14 cellular contexts compared by ENCODE assay signal in the genomic region with DNA sequence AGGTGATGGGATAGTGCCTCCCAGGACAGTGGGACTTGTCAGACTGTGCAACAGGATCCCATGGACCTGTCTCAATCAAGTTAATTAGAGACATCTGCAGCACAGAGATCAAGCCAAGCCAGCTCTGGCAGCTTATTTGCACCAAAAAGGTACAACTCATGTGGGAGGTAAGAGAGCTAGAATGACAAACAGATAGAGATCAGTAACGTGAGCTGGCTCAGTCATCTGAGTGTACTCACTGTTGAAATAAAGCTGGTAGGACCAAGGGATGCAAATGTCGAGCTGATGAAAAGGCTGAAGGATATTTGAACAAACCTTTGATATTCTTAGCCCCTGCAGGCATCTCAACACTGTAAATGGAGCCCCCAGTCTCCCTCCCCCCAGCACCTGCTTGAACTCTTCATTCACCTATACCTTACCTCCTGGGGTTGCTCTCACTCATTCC.
A peak's percentile ranks its signal among the peaks of the same experiment; 100 is the strongest.
DNase-seq lines count a peak whose midpoint lies in the region; ATAC-seq and TF ChIP-seq lines count a peak whose summit lies in the region.
"Had no signal": no experiment of that assay in that cellular context is flagged by ENCODE, and none has a peak within 500 bp of the region (broad histone marks: within the 10 kb centered on the region; RNA-seq: fewer than 3 reads in every experiment).

No MANE protein-coding gene starts in this region.

- peak overlapping the region in 4 of 5 donors; percentile 2 to 48 (median 17) for H3K4me3 Mint-ChIP-seq in immature natural killer cell
- H3K4me3 Mint-ChIP-seq: activated naive CD8-positive, alpha-beta T cell treated with anti-CD3 and anti-CD28 coated beads, Interleukin-2, amount 50 U/mL, for 24 hours; activated T-cell treated with anti-CD3 and anti-CD28 coated beads, Interleukin-2, amount 50 U/mL, for 72 hours had no signal

- CTCF ChIA-PET in PC-3 (lab: Charles Lee) = interaction anchor here (0.7 kb wide), 1 partner anchor 15 kb away, joined by 4 read pairs; no protein-coding TSS in a partner anchor

- intact Hi-C loops in PC-3 (cut with micrococcal nuclease) = no loop called here

- POLR2A ChIA-PET in PC-3 (lab: Charles Lee; ENCODE audit: unreplicated experiment) = interaction anchor here (0.6 kb wide), 1 partner anchor 133 kb away, joined by 3 read pairs; no protein-coding TSS in a partner anchor

- peaks cover 46% of the 10 kb centered on the region for H3K79me2 ChIP-seq in PC-3 (ENCODE audit: low read length)

- no peaks in the 10 kb centered on the region for H4K20me1 ChIP-seq in PC-3 (ENCODE audit: low read length)

- DNase-seq in DMS 273 (lab: John Stamatoyannopoulos, UW; ENCODE audit: unreplicated experiment) (peak; percentile 50), PC-3 (peak; percentile 63), immature natural killer cell (no peak), ecto neural progenitor cell (ENCODE audit: low spot score) (no peak), NCI-H2227 treated with DMSO at 0.1 percent for 48 hours (lab: John Stamatoyannopoulos, UW) (no peak), NOMO-1 (lab: John Stamatoyannopoulos, UW; ENCODE audit: unreplicated experiment in 2 of 2) (no peak)
- DNase-seq: activated CD4-positive, alpha-beta T cell treated with anti-CD3 and anti-CD28 coated beads, Interleukin-2, amount 50 U/mL, for 4 hours; activated naive CD8-positive, alpha-beta T cell treated with anti-CD3 and anti-CD28 coated beads, Interleukin-2, amount 50 U/mL, for 24 hours; activated T-cell treated with anti-CD3 and anti-CD28 coated beads, Interleukin-2, amount 50 U/mL, for 72 hours; KG1; NCI-H1105 treated with DMSO at 0.1 percent for 48 hours had no signal

- H3K27ac ChIP-seq in HUES48 (ENCODE audit: low read depth, low read length) (peak overlapping the region; percentile 80), PC-3 (ENCODE audit: low read length) (peak overlapping the region; percentile 78)
- H3K27ac ChIP-seq: cardiac muscle cell had no signal

- peaks cover 0 to 5% (median 4%) of the 10 kb centered on the region in 3 donors for H3K36me3 Mint-ChIP-seq in immature natural killer cell

- no peaks in the 10 kb centered on the region for H3K9me3 ChIP-seq in HUES48 (ENCODE audit: control insufficient read depth, insufficient read depth, low read length)
- H3K9me3 ChIP-seq in PC-3 (ENCODE audit: low read length) = no peaks in the 10 kb centered on the region

- peak overlapping the region; percentile 44 to 100 (median 75) for H3K27ac Mint-ChIP-seq in immature natural killer cell
- H3K27ac Mint-ChIP-seq: activated naive CD8-positive, alpha-beta T cell treated with anti-CD3 and anti-CD28 coated beads, Interleukin-2, amount 50 U/mL, for 24 hours; activated T-cell treated with anti-CD3 and anti-CD28 coated beads, Interleukin-2, amount 50 U/mL, for 72 hours had no signal

- H3K27me3 ChIP-seq in HUES48 (ENCODE audit: control insufficient read depth, insufficient read depth, low read length) (no peaks in the 10 kb centered on the region), PC-3 (ENCODE audit: low read length) (no peaks in the 10 kb centered on the region)
- H3K27me3 ChIP-seq: cardiac muscle cell had no signal

- H3K9ac ChIP-seq in HUES48 (ENCODE audit: low read depth, low read length) (no peak overlapping the region), PC-3 (ENCODE audit: low read length) (no peak overlapping the region)

- no peaks in the 10 kb centered on the region for H3K9me2 ChIP-seq in PC-3 (replicated peaks; ENCODE audit: low read length)

- H3K4me1 ChIP-seq in HUES48 (ENCODE audit: control insufficient read depth, insufficient read depth, low read length) (peaks cover 90% of the 10 kb centered on the region), PC-3 (ENCODE audit: insufficient read depth, low read length) (peaks cover 84% of the 10 kb centered on the region)

- H3K27me3 Mint-ChIP-seq in immature natural killer cell (ENCODE audit: low read depth in 3 of 3) = peaks cover 11 to 20% (median 13%) of the 10 kb centered on the region in 3 donors
- H3K27me3 Mint-ChIP-seq: activated naive CD8-positive, alpha-beta T cell treated with anti-CD3 and anti-CD28 coated beads, Interleukin-2, amount 50 U/mL, for 24 hours had no signal

- ATAC-seq in PC-3 (no peak), GM18519 (IDR thresholded peaks at IDR 0.05; ENCODE audit: low FRiP score, unreplicated experiment) (no peak)
- ATAC-seq: activated naive CD8-positive, alpha-beta T cell treated with anti-CD3 and anti-CD28 coated beads, Interleukin-2, amount 50 U/mL, for 24 hours; activated T-cell treated with anti-CD3 and anti-CD28 coated beads, Interleukin-2, amount 50 U/mL, for 72 hours had no signal

- H3F3A ChIP-seq in PC-3 (ENCODE audit: low read length, unreplicated experiment) = no peaks in the 10 kb centered on the region

- TF ChIP-seq CTCF in PC-3 (conservative IDR thresholded peaks at IDR 0.05; ENCODE audit: low read depth, low read length) = no peak

- peak overlapping the region; percentile 62 for H3K4me2 ChIP-seq in PC-3 (ENCODE audit: low read length)

- no TSS peak for BruUV-seq in PC-3 (replicated peaks; lab: Mats Ljungman, UMichigan)

- H3K36me3 ChIP-seq in HUES48 (ENCODE audit: control insufficient read depth, insufficient read depth, low read length) (no peaks in the 10 kb centered on the region), PC-3 (ENCODE audit: low read depth, low read length) (no peaks in the 10 kb centered on the region)
- H3K36me3 ChIP-seq: cardiac muscle cell had no signal

- H3K4me1 Mint-ChIP-seq in immature natural killer cell = peaks cover 84 to 92% of the 10 kb centered on the region in 2 donors

- no peak overlapping the region for H2AFZ ChIP-seq in PC-3 (ENCODE audit: low read length)

- H3K4me3 ChIP-seq in HUES48 (ENCODE audit: low read depth, low read length) (peak overlapping the region; percentile 11; the same call in 1 of the 2 replicates), PC-3 (ENCODE audit: low read length) (no peak overlapping the region)
- H3K4me3 ChIP-seq: cardiac muscle cell had no signal

- no peaks in the 10 kb centered on the region for H3K9me3 Mint-ChIP-seq in immature natural killer cell
- H3K9me3 Mint-ChIP-seq: activated naive CD8-positive, alpha-beta T cell treated with anti-CD3 and anti-CD28 coated beads, Interleukin-2, amount 50 U/mL, for 24 hours; activated T-cell treated with anti-CD3 and anti-CD28 coated beads, Interleukin-2, amount 50 U/mL, for 72 hours had no signal

Comparison
In these comparisons a context has a peak if more than half of its experiments do, and no peak if none do; other contexts are left out.
1. DNase-seq: peak in DMS 273 (single experiment) and PC-3 (single experiment); none in immature natural killer cell (0 of 3), ecto neural progenitor cell (single experiment), NCI-H2227 treated with DMSO at 0.1 percent for 48 hours (single experiment) and NOMO-1 (0 of 2).